ENCODE assay signal across 23 cellular contexts in the genomic region with DNA sequence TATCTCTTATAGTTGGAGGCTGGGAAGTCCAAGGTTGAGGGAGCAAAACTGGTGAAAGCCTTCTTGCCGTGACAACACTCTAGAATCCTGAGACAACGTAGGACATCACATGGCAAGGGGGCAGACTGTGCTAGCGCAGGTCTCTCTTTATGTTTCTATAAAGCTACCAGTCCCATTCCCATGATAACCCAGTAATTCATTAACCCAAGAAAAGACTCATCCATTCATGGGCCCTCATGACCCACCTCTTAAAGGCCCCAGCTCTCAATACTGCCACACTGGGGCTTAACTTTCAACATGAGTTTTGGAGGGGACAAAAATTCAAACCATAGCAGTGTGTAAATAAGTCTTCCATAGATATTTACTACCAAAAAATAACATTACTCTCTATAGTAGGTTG.
DNase-seq lines count a peak whose midpoint lies in the region; ATAC-seq and TF ChIP-seq lines count a peak whose summit lies in the region.
"Had no signal": no experiment of that assay in that cellular context is flagged by ENCODE, and none has a peak within 500 bp of the region (broad histone marks: within the 10 kb centered on the region; RNA-seq: fewer than 3 reads in every experiment).

No MANE protein-coding gene starts in this region.

- H3K4me1 Mint-ChIP-seq in nephron, result peaks cover 10% of the 10 kb centered on the region
- peaks cover 2% of the 10 kb centered on the region for H3K4me1 Mint-ChIP-seq in activated CD8-positive, alpha-beta memory T cell treated with anti-CD3 and anti-CD28 coated beads, Interleukin-2, amount 10 ng/mL, durations not matched to agents 7 days and 5 days
- H3K4me1 Mint-ChIP-seq: CD14-positive monocyte had no signal

- peak; percentile 35 for DNase-seq in HuH-7 (ENCODE audit: low spot score)
- DNase-seq in kidney tubule cell (ENCODE audit: low spot score), result peak; percentile 38
- DNase-seq in stimulated activated CD4-positive, alpha-beta T cell treated with anti-CD3 and anti-CD28 coated beads, Interleukin-4, amount 100 ng/mL, for 24 hours, result no peak
- DNase-seq in stimulated activated CD4-positive, alpha-beta T cell treated with anti-CD3 and anti-CD28 coated beads, Interleukin-12 subunit alpha, Interleukin-12 subunit beta, amount 100 ng/mL, for 4 hours, result no peak
- DNase-seq in activated CD8-positive, alpha-beta memory T cell treated with anti-CD3 and anti-CD28 coated beads, Interleukin-2, amount 10 ng/mL, durations not matched to agents 7 days and 5 days, result no peak
- DNase-seq: 8988T; ACHN; BE2C; C1 segment of cervical spinal cord; CD4-positive, alpha-beta memory T cell; CD4-positive, CD25-positive, alpha-beta regulatory T cell; CD8-positive, alpha-beta memory T cell; COR-L47; DMS 273 treated with DMSO at 0.1 percent for 48 hours; DMS153; DMS53; DMS79; DND-41; EL; GDM1 had no signal

- H3K4me3 Mint-ChIP-seq in nephron, result no peak overlapping the region
- no peak overlapping the region for H3K4me3 Mint-ChIP-seq in activated CD8-positive, alpha-beta memory T cell treated with anti-CD3 and anti-CD28 coated beads, Interleukin-2, amount 10 ng/mL, durations not matched to agents 7 days and 5 days
- H3K4me3 Mint-ChIP-seq: CD14-positive monocyte; CD4-positive, alpha-beta memory T cell; CD4-positive, CD25-positive, alpha-beta regulatory T cell; CD8-positive, alpha-beta memory T cell had no signal

- no peaks in the 10 kb centered on the region for H3K27me3 Mint-ChIP-seq in nephron (ENCODE audit: low read depth)
- no peaks in the 10 kb centered on the region for H3K27me3 Mint-ChIP-seq in activated CD8-positive, alpha-beta memory T cell treated with anti-CD3 and anti-CD28 coated beads, Interleukin-2, amount 10 ng/mL, durations not matched to agents 7 days and 5 days
- H3K27me3 Mint-ChIP-seq: CD4-positive, alpha-beta memory T cell; CD4-positive, CD25-positive, alpha-beta regulatory T cell had no signal

- TF ChIP-seq CTCF in nephron (IDR thresholded peaks at IDR 0.05; ENCODE audit: unreplicated experiment in 3 of 3), result no peak

- peak overlapping the region; percentile 70 to 97 (median 73) for H3K27ac Mint-ChIP-seq in nephron
- H3K27ac Mint-ChIP-seq in activated CD8-positive, alpha-beta memory T cell treated with anti-CD3 and anti-CD28 coated beads, Interleukin-2, amount 10 ng/mL, durations not matched to agents 7 days and 5 days, result no peak overlapping the region
- H3K27ac Mint-ChIP-seq: CD14-positive monocyte; CD4-positive, alpha-beta memory T cell; CD4-positive, CD25-positive, alpha-beta regulatory T cell; CD8-positive, alpha-beta memory T cell had no signal

- H3K9me3 Mint-ChIP-seq in nephron, result no peaks in the 10 kb centered on the region
- peaks cover 2% of the 10 kb centered on the region for H3K9me3 Mint-ChIP-seq in activated CD8-positive, alpha-beta memory T cell treated with anti-CD3 and anti-CD28 coated beads, Interleukin-2, amount 10 ng/mL, durations not matched to agents 7 days and 5 days (ENCODE audit: low read depth)
- H3K9me3 Mint-ChIP-seq: CD4-positive, CD25-positive, alpha-beta regulatory T cell; CD8-positive, alpha-beta memory T cell had no signal

- H3K36me3 Mint-ChIP-seq in nephron (ENCODE audit: low read depth), result no peaks in the 10 kb centered on the region
- peaks cover 3% of the 10 kb centered on the region for H3K36me3 Mint-ChIP-seq in activated CD8-positive, alpha-beta memory T cell treated with anti-CD3 and anti-CD28 coated beads, Interleukin-2, amount 10 ng/mL, durations not matched to agents 7 days and 5 days
- H3K36me3 Mint-ChIP-seq: CD14-positive monocyte had no signal

- CTCF ChIA-PET in activated CD8-positive, alpha-beta memory T cell treated with anti-CD3 and anti-CD28 coated beads, Interleukin-2, amount 10 ng/mL, durations not matched to agents 7 days and 5 days (lab: Charles Lee), result no interaction called here

- no peak for ATAC-seq in activated CD8-positive, alpha-beta memory T cell treated with anti-CD3 and anti-CD28 coated beads, Interleukin-2, amount 10 ng/mL, durations not matched to agents 7 days and 5 days
- ATAC-seq: GM12878 had no signal

Comparison
In these comparisons a context has a peak if more than half of its experiments do, and no peak if none do; other contexts are left out.
1. DNase-seq: peak in HuH-7 (single experiment) and kidney tubule cell (single experiment); none in stimulated activated CD4-positive, alpha-beta T cell treated with anti-CD3 and anti-CD28 coated beads, Interleukin-4, amount 100 ng/mL, for 24 hours (single experiment), stimulated activated CD4-positive, alpha-beta T cell treated with anti-CD3 and anti-CD28 coated beads, Interleukin-12 subunit alpha, Interleukin-12 subunit beta, amount 100 ng/mL, for 4 hours (single experiment) and activated CD8-positive, alpha-beta memory T cell treated with anti-CD3 and anti-CD28 coated beads, Interleukin-2, amount 10 ng/mL, durations not matched to agents 7 days and 5 days (single experiment).